In the genomic region with DNA sequence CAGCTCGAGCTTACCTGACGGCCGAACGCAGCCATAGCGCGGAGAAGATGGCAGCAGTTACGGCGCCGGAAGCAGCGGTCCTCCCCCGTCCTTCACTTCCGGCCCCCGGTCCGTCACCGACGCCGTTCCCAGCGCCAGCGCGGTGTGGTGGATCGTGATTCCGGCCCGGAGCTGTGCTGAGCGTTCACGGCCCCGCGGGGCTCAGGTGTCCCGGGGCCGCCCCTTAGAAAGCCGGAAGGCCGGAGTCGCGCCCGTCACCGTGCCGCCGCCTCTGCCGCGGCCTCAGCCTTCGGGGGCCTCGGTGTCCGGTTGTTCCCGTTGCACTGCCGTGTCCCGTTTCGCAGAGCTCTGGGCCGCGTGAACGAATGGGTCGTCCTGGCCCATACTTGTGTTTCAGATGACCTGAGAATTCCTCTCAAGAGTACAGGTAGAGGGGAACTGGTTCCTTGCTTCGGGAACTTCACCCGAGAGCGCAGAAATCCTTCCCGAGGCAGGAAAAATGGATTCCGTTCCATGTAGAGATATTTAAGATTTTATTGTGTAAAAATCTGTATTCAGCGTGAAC, we compare ENCODE assay signal across 8 cellular contexts. TPM values are rescaled to one million over a fixed set of nuclear protein-coding genes. Genes with fewer than 3 reads are reported as not detected.
DNase-seq lines count a peak whose midpoint lies in the region; ATAC-seq and TF ChIP-seq lines count a peak whose summit lies in the region.

A gene with protein sequence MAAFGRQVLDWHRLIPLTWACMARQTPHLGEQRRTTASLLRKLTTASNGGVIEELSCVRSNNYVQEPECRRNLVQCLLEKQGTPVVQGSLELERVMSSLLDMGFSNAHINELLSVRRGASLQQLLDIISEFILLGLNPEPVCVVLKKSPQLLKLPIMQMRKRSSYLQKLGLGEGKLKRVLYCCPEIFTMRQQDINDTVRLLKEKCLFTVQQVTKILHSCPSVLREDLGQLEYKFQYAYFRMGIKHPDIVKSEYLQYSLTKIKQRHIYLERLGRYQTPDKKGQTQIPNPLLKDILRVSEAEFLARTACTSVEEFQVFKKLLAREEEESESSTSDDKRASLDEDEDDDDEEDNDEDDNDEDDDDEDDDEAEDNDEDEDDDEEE (minus strand): TSS at position 49 of the 565 bp plus-strand sequence. CDS start 14 bp downstream, at position 35.

- H3K36me3 ChIP-seq in WERI-Rb-1 (peaks cover 44% of the 10 kb centered on the region), breast epithelium (no peaks in the 10 kb centered on the region)

- H3K27me3 ChIP-seq in WERI-Rb-1 (ENCODE audit: insufficient read depth, low read depth, severe bottlenecking), result no peaks in the 10 kb centered on the region
- H3K27me3 ChIP-seq in breast epithelium, result no peaks in the 10 kb centered on the region

- H3K9me3 ChIP-seq in WERI-Rb-1 (ENCODE audit: severe bottlenecking) (no peaks in the 10 kb centered on the region), breast epithelium (no peaks in the 10 kb centered on the region), iPS-18c (ENCODE audit: control insufficient read depth, insufficient read depth, low read length) (no peaks in the 10 kb centered on the region)

- peak; percentile 76 for DNase-seq in A172 (ENCODE audit: low spot score)
- peak; percentile 49 for DNase-seq in NCI-H2107 treated with DMSO at 0.1 percent for 48 hours (lab: John Stamatoyannopoulos, UW; ENCODE audit: unreplicated experiment)
- peak; percentile 88 for DNase-seq in WERI-Rb-1
- peak; percentile 78 to 90 for DNase-seq in breast epithelium (ENCODE audit: low spot score in 2 of 2)

- ATAC-seq in GM18520 (IDR thresholded peaks at IDR 0.05; ENCODE audit: unreplicated experiment) (peak; percentile 78), HG03064 (IDR thresholded peaks at IDR 0.05; ENCODE audit: low read depth, unreplicated experiment) (peak; percentile 71)

- intact Hi-C loops in breast epithelium (cut with DNase I; ENCODE audit: low total_unique reads), result loop anchor here (5.0 kb wide), 1 partner anchor 210 kb away; no protein-coding TSS in a partner anchor

- H3K4me3 ChIP-seq in WERI-Rb-1 (ENCODE audit: low read depth, low read length), result peak within 1 kb of the TSS; percentile 78
- H3K4me3 ChIP-seq in breast epithelium, result peak within 1 kb of the TSS; percentile 87 to 90 (median 87)
- peak within 1 kb of the TSS; percentile 93 for H3K4me3 ChIP-seq in iPS-18c (ENCODE audit: insufficient read depth, low read depth, low read length)
- peak within 1 kb of the TSS; percentile 75 to 96 (median 90) for H3K4me3 ChIP-seq in skin epidermis

- TF ChIP-seq POLR2A in breast epithelium (IDR thresholded peaks at IDR 0.05), result no peak

- TF ChIP-seq CTCF in WERI-Rb-1 (IDR thresholded peaks at IDR 0.05; ENCODE audit: low read depth, low read length) (no peak), breast epithelium (IDR thresholded peaks at IDR 0.05) (no peak)

- H3K27ac ChIP-seq in WERI-Rb-1 (peak within 1 kb of the TSS; percentile 87), breast epithelium (peak within 1 kb of the TSS; percentile 87 to 89), skin epidermis (peak within 1 kb of the TSS in 20 of 21 experiments; percentile 77 to 96 (median 91))

- no peaks in the 10 kb centered on the region for H3K4me1 ChIP-seq in breast epithelium

RNA-seq across cellular contexts. Expression of the gene that starts here (rescaled TPM):
- total RNA-seq in A172 (2014; rRNA removed; shearing (Covaris generic)), result 39.0 and 46.2 TPM in 2 replicates
- 10 to 100 TPM; 35.7 to 54.6 (median 50.2) TPM for total RNA-seq in breast epithelium

Comparison
In these comparisons a context has a peak if more than half of its experiments do, and no peak if none do; other contexts are left out.
1. Peak in every context shown above with its lines: DNase-seq, ATAC-seq, H3K4me3 ChIP-seq and H3K27ac ChIP-seq.